21 cellular contexts compared by ENCODE assay signal in the genomic region with DNA sequence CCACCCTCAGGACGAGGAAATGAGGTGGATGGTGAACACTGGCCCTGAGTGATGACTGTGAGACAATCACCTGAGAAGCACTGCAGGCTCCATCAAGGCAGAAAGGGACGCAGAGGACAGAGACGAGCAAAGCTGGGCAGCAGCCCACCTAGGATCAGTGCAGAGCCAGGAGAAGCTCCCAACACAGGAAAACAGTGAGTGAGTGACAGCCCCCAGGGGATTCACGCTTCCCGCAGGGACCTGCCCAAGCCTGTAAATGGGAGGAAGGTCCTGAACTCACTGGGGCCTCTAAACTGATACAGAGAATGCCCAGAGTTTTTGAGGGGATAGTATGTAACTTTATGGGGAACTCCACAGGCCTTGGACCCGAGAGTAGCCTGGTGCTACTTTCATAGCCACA.
DNase-seq lines count a peak whose midpoint lies in the region; ATAC-seq, FAIRE-seq and TF ChIP-seq lines count a peak whose summit lies in the region.
"Had no signal": no experiment of that assay in that cellular context is flagged by ENCODE, and none has a peak within 500 bp of the region (broad histone marks: within the 10 kb centered on the region; RNA-seq: fewer than 3 reads in every experiment).

No MANE protein-coding gene starts in this region.

- H2BK120ac ChIP-seq in H9 (ENCODE audit: low read depth, low read length, poor library complexity, severe bottlenecking) (no peak overlapping the region), mesendoderm (ENCODE audit: low read depth, low read length) (no peak overlapping the region)

- H4K91ac ChIP-seq in H9 (ENCODE audit: insufficient read length, low read depth, low read length): no peak overlapping the region

- no peak overlapping the region for H3K4me3 ChIP-seq in epithelial cell of esophagus (ENCODE audit: low read length)
- H3K4me3 ChIP-seq in mesendoderm (ENCODE audit: low read length): no peak overlapping the region
- H3K4me3 ChIP-seq in small intestine (ENCODE audit: low read depth in 1 of 2, low read length in 2 of 2): no peak overlapping the region
- no peak overlapping the region for H3K4me3 ChIP-seq in aorta (ENCODE audit: low read length in 2 of 2)
- H3K4me3 ChIP-seq: A549 had no signal

- no peaks in the 10 kb centered on the region for H3K79me2 ChIP-seq in H9 (ENCODE audit: insufficient read depth, low read length)
- H3K79me2 ChIP-seq in mesendoderm (ENCODE audit: control insufficient read depth, insufficient read depth, low read length): no peaks in the 10 kb centered on the region

- FAIRE-seq in small intestine (lab: Jason Lieb, UNC): no peak
- FAIRE-seq: A549, D721Med, GM12892, HepG2, HTR-8/SVneo had no signal

- TF ChIP-seq CTCF in H9 (conservative IDR thresholded peaks at IDR 0.05) (no peak), epithelial cell of esophagus (IDR thresholded peaks at IDR 0.05; ENCODE audit: insufficient read depth, low read depth, low read length, missing control alignments) (no peak)

- no CpG with 5 or more reads among the region's 6 CpGs for WGBS in H9 (ENCODE audit: extremely low coverage, insufficient read length, low lambda C conversion rate)
- WGBS in mesendoderm (ENCODE audit: extremely low coverage, insufficient coverage, low lambda C conversion rate): no CpG with 5 or more reads among the region's 6 CpGs
- WGBS in small intestine, 3 donors: 60 to 74% (median 65%) methylated on average over 6 of the region's 6 CpGs
- WGBS in aorta, 2 donors: 59 to 63% methylated on average over 6 of the region's 6 CpGs

- no peak overlapping the region for H3K4ac ChIP-seq in H9 (ENCODE audit: low read depth, low read length)
- no peak overlapping the region for H3K4ac ChIP-seq in mesendoderm (ENCODE audit: low read depth, low read length)

- H4K8ac ChIP-seq in H9 (replicated peaks; ENCODE audit: insufficient read length, low read depth, low read length) (no peak overlapping the region), mesendoderm (ENCODE audit: low read depth, low read length) (no peak overlapping the region)

- no peak for ATAC-seq in aorta (ENCODE audit: low FRiP score)
- ATAC-seq: A549; CD8-positive, alpha-beta T cell; HepG2 had no signal

- H3K36me3 Mint-ChIP-seq in H9 (ENCODE audit: insufficient read depth in 1 of 3, low read depth in 3 of 3): peaks cover 0 to 8% (median 4%) of the 10 kb centered on the region in 3 experiments; a peak in 2 of 7 replicates
- H3K36me3 Mint-ChIP-seq: CD14-positive monocyte; CD8-positive, alpha-beta T cell had no signal

- H3K4me3 Mint-ChIP-seq in H9: no peak overlapping the region
- H3K4me3 Mint-ChIP-seq: CD14-positive monocyte; CD8-positive, alpha-beta T cell; HFFc6 had no signal

- H3K79me1 ChIP-seq in H9 (ENCODE audit: insufficient read depth, low read depth, low read length, poor library complexity, severe bottlenecking): no peaks in the 10 kb centered on the region
- H3K79me1 ChIP-seq in mesendoderm (ENCODE audit: low read length): no peaks in the 10 kb centered on the region

- H3K36me3 ChIP-seq in mesendoderm (ENCODE audit: control insufficient read depth, insufficient read depth, low read length) (no peaks in the 10 kb centered on the region), small intestine (ENCODE audit: control insufficient read depth in 2 of 2, insufficient read depth in 2 of 2, low read length in 2 of 2) (no peaks in the 10 kb centered on the region), aorta (ENCODE audit: control insufficient read depth in 1 of 2, insufficient read depth in 2 of 2, low read length in 1 of 2) (no peaks in the 10 kb centered on the region)

- H3K56ac ChIP-seq in H9 (ENCODE audit: insufficient read length, low read depth, low read length) (no peak overlapping the region), mesendoderm (ENCODE audit: low read length) (no peak overlapping the region)

- peaks cover 2 to 5% of the 10 kb centered on the region in 2 experiments; a peak in 2 of 4 replicates for H3K4me1 Mint-ChIP-seq in H9
- H3K4me1 Mint-ChIP-seq: CD14-positive monocyte had no signal

- H2BK5ac ChIP-seq in H9 (ENCODE audit: insufficient read length, low read length) (no peak overlapping the region), mesendoderm (ENCODE audit: low read length) (no peak overlapping the region)

- H3K9ac ChIP-seq in H9 (ENCODE audit: extremely low read depth, insufficient read length, low read length): no peak overlapping the region
- no peak overlapping the region for H3K9ac ChIP-seq in mesendoderm (ENCODE audit: low read length)

- H3K18ac ChIP-seq in H9 (ENCODE audit: insufficient read length, low read depth, low read length) (no peak overlapping the region), mesendoderm (ENCODE audit: low read length) (no peak overlapping the region)

- H3K27me3 ChIP-seq in H9 (ENCODE audit: insufficient read depth, low read length): no peaks in the 10 kb centered on the region
- no peaks in the 10 kb centered on the region for H3K27me3 ChIP-seq in mesendoderm (ENCODE audit: insufficient read depth, low read length, poor library complexity)
- H3K27me3 ChIP-seq in small intestine (ENCODE audit: control insufficient read depth in 2 of 2, insufficient read depth in 2 of 2, low read length in 2 of 2): no peaks in the 10 kb centered on the region
- H3K27me3 ChIP-seq in aorta (ENCODE audit: control insufficient read depth in 1 of 2, insufficient read depth in 2 of 2, low read length in 1 of 2): no peaks in the 10 kb centered on the region

- no peak overlapping the region for H2AFZ ChIP-seq in H9 (ENCODE audit: low read length)

- no peaks in the 10 kb centered on the region; the same call in 1 of the 2 replicates for H3K27me3 Mint-ChIP-seq in H9 (ENCODE audit: low read depth)

- H3K9me3 Mint-ChIP-seq in H9: peaks cover 7 to 13% of the 10 kb centered on the region in 2 experiments; a peak in 4 of 5 replicates

- no peak overlapping the region for H3T11ph ChIP-seq in H9 (ENCODE audit: low read length)

- H2BK15ac ChIP-seq in H9 (ENCODE audit: low read depth, low read length) (no peak overlapping the region), mesendoderm (replicated peaks; ENCODE audit: low read depth) (no peak overlapping the region)

- H2AK5ac ChIP-seq in H9 (ENCODE audit: insufficient read length, low read length) (no peak overlapping the region), mesendoderm (ENCODE audit: low read length) (no peak overlapping the region)

- no peaks in the 10 kb centered on the region for H4K20me1 ChIP-seq in H9 (ENCODE audit: control insufficient read depth, insufficient read depth, insufficient read length)

- peak; percentile 33 for DNase-seq in H9
- peak; percentile 1 for DNase-seq in epithelial cell of esophagus (ENCODE audit: low read depth)
- DNase-seq in mesendoderm: peak; percentile 5
- no peak for DNase-seq in small intestine
- DNase-seq in aorta: no peak
- no peak for DNase-seq in NOMO-1 treated with DMSO at 0.1 percent for 48 hours (lab: John Stamatoyannopoulos, UW; ENCODE audit: unreplicated experiment)
- DNase-seq: CD8-positive, alpha-beta T cell; COR-L47; DMS153; DMS79 treated with DMSO at 0.1 percent for 48 hours; EL; GDM1; GOT3; HCEC 1CT; HFFc6 had no signal

- H3K9me3 ChIP-seq in H9 (ENCODE audit: control insufficient read depth, low read depth, low read length): no peaks in the 10 kb centered on the region
- peaks cover 4% of the 10 kb centered on the region for H3K9me3 ChIP-seq in small intestine (ENCODE audit: control insufficient read depth, low read depth)
- peaks cover 7% of the 10 kb centered on the region for H3K9me3 ChIP-seq in aorta (ENCODE audit: control insufficient read depth, low read length)
- H3K9me3 ChIP-seq: A549 had no signal

- H3K4me1 ChIP-seq in H9 (ENCODE audit: insufficient read depth, low read length): no peaks in the 10 kb centered on the region; the same call in 1 of the 2 replicates
- H3K4me1 ChIP-seq in mesendoderm (ENCODE audit: control insufficient read depth, low read depth, low read length): no peaks in the 10 kb centered on the region
- no peaks in the 10 kb centered on the region for H3K4me1 ChIP-seq in small intestine (ENCODE audit: control insufficient read depth in 2 of 2, insufficient read depth in 1 of 2, low read depth in 1 of 2, low read length in 1 of 2)
- H3K4me1 ChIP-seq in aorta (ENCODE audit: control insufficient read depth in 1 of 2, insufficient read depth in 2 of 2, low read length in 2 of 2): no peaks in the 10 kb centered on the region
- H3K4me1 ChIP-seq: A549 had no signal

- no peaks in the 10 kb centered on the region for H3K23me2 ChIP-seq in H9 (ENCODE audit: insufficient read length, low read depth, low read length, poor library complexity, severe bottlenecking)

- no peak overlapping the region for H2BK12ac ChIP-seq in H9 (ENCODE audit: insufficient read length, low read depth, low read length)

- H3K27ac Mint-ChIP-seq in H9: peak overlapping the region in 1 of 3 experiments; percentile 67; a peak in 1 of 7 replicates
- H3K27ac Mint-ChIP-seq: CD14-positive monocyte; CD8-positive, alpha-beta T cell; HFFc6 had no signal

- H3K23ac ChIP-seq in H9 (ENCODE audit: insufficient read length, low read depth, low read length) (no peak overlapping the region), mesendoderm (ENCODE audit: low read length) (no peak overlapping the region)

- H3K4me2 ChIP-seq in H9 (ENCODE audit: insufficient read depth, insufficient read length, low read length): no peak overlapping the region
- H3K4me2 ChIP-seq in mesendoderm (ENCODE audit: low read length): no peak overlapping the region
- H3K4me2 ChIP-seq: A549 had no signal

- intact Hi-C loops in aorta (cut with DNase I): no loop called here

- H2BK20ac ChIP-seq in H9 (ENCODE audit: low read depth, low read length, poor library complexity, severe bottlenecking): no peak overlapping the region

- H4K5ac ChIP-seq in H9 (ENCODE audit: insufficient read length, low read depth, low read length) (no peak overlapping the region), mesendoderm (ENCODE audit: low read length) (no peak overlapping the region)

- H3K27ac ChIP-seq in H9 (ENCODE audit: insufficient read length, low read depth, low read length) (no peak overlapping the region), mesendoderm (ENCODE audit: low read depth, low read length) (no peak overlapping the region), small intestine (ENCODE audit: low read depth in 1 of 2, low read length in 1 of 2) (no peak overlapping the region), aorta (ENCODE audit: low read depth in 1 of 2, low read length in 2 of 2) (no peak overlapping the region)
- H3K27ac ChIP-seq: A549 had no signal

- no peak overlapping the region for H3K14ac ChIP-seq in H9 (ENCODE audit: insufficient read depth, low read length)

Comparison
In these comparisons a context has a peak if more than half of its experiments do, and no peak if none do; other contexts are left out.
1. DNase-seq: peak in H9 (single experiment), epithelial cell of esophagus (single experiment) and mesendoderm (single experiment); none in small intestine (single experiment), aorta (0 of 2) and NOMO-1 treated with DMSO at 0.1 percent for 48 hours (single experiment).